1 cellular context compared by ENCODE assay signal in the genomic region with DNA sequence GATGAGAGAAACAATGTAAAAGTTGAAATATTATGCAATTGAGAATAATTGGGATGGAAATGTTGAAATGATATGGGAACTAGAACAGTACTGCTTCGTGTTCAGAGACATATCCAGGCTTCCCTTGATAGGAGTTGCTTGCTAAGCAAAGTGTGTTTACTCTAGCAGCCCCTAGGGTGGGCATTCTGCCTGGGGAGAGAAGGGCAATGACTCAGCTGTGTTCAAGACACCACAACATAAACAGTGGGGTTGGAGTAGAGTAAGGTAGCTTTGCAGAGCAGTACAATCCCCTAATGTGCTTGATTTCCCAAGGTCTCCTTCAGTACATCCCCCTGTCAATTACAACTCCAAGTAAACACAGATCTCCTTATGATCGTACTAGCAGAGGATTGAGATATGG.
TF ChIP-seq lines count a peak whose summit lies in the region.

No MANE protein-coding gene starts in this region.

TF ChIP-seq in GM23338, 12 proteins besides CTCF, POLR2A, EP300 and RAD21 (continued from another document):
- TF ChIP-seq, protein P1, sequence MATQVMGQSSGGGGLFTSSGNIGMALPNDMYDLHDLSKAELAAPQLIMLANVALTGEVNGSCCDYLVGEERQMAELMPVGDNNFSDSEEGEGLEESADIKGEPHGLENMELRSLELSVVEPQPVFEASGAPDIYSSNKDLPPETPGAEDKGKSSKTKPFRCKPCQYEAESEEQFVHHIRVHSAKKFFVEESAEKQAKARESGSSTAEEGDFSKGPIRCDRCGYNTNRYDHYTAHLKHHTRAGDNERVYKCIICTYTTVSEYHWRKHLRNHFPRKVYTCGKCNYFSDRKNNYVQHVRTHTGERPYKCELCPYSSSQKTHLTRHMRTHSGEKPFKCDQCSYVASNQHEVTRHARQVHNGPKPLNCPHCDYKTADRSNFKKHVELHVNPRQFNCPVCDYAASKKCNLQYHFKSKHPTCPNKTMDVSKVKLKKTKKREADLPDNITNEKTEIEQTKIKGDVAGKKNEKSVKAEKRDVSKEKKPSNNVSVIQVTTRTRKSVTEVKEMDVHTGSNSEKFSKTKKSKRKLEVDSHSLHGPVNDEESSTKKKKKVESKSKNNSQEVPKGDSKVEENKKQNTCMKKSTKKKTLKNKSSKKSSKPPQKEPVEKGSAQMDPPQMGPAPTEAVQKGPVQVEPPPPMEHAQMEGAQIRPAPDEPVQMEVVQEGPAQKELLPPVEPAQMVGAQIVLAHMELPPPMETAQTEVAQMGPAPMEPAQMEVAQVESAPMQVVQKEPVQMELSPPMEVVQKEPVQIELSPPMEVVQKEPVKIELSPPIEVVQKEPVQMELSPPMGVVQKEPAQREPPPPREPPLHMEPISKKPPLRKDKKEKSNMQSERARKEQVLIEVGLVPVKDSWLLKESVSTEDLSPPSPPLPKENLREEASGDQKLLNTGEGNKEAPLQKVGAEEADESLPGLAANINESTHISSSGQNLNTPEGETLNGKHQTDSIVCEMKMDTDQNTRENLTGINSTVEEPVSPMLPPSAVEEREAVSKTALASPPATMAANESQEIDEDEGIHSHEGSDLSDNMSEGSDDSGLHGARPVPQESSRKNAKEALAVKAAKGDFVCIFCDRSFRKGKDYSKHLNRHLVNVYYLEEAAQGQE (IDR thresholded peaks at IDR 0.05; ENCODE audit: unreplicated experiment): no peak
- TF ChIP-seq NANOG (IDR thresholded peaks at IDR 0.05; ENCODE audit: borderline replicate concordance): no peak
- TF ChIP-seq POLR2AphosphoS5 (IDR thresholded peaks at IDR 0.05; ENCODE audit: low read depth): no peak
- TF ChIP-seq EZH2phosphoT487 (IDR thresholded peaks at IDR 0.05; ENCODE audit: unreplicated experiment): no peak
- TF ChIP-seq, protein P2, sequence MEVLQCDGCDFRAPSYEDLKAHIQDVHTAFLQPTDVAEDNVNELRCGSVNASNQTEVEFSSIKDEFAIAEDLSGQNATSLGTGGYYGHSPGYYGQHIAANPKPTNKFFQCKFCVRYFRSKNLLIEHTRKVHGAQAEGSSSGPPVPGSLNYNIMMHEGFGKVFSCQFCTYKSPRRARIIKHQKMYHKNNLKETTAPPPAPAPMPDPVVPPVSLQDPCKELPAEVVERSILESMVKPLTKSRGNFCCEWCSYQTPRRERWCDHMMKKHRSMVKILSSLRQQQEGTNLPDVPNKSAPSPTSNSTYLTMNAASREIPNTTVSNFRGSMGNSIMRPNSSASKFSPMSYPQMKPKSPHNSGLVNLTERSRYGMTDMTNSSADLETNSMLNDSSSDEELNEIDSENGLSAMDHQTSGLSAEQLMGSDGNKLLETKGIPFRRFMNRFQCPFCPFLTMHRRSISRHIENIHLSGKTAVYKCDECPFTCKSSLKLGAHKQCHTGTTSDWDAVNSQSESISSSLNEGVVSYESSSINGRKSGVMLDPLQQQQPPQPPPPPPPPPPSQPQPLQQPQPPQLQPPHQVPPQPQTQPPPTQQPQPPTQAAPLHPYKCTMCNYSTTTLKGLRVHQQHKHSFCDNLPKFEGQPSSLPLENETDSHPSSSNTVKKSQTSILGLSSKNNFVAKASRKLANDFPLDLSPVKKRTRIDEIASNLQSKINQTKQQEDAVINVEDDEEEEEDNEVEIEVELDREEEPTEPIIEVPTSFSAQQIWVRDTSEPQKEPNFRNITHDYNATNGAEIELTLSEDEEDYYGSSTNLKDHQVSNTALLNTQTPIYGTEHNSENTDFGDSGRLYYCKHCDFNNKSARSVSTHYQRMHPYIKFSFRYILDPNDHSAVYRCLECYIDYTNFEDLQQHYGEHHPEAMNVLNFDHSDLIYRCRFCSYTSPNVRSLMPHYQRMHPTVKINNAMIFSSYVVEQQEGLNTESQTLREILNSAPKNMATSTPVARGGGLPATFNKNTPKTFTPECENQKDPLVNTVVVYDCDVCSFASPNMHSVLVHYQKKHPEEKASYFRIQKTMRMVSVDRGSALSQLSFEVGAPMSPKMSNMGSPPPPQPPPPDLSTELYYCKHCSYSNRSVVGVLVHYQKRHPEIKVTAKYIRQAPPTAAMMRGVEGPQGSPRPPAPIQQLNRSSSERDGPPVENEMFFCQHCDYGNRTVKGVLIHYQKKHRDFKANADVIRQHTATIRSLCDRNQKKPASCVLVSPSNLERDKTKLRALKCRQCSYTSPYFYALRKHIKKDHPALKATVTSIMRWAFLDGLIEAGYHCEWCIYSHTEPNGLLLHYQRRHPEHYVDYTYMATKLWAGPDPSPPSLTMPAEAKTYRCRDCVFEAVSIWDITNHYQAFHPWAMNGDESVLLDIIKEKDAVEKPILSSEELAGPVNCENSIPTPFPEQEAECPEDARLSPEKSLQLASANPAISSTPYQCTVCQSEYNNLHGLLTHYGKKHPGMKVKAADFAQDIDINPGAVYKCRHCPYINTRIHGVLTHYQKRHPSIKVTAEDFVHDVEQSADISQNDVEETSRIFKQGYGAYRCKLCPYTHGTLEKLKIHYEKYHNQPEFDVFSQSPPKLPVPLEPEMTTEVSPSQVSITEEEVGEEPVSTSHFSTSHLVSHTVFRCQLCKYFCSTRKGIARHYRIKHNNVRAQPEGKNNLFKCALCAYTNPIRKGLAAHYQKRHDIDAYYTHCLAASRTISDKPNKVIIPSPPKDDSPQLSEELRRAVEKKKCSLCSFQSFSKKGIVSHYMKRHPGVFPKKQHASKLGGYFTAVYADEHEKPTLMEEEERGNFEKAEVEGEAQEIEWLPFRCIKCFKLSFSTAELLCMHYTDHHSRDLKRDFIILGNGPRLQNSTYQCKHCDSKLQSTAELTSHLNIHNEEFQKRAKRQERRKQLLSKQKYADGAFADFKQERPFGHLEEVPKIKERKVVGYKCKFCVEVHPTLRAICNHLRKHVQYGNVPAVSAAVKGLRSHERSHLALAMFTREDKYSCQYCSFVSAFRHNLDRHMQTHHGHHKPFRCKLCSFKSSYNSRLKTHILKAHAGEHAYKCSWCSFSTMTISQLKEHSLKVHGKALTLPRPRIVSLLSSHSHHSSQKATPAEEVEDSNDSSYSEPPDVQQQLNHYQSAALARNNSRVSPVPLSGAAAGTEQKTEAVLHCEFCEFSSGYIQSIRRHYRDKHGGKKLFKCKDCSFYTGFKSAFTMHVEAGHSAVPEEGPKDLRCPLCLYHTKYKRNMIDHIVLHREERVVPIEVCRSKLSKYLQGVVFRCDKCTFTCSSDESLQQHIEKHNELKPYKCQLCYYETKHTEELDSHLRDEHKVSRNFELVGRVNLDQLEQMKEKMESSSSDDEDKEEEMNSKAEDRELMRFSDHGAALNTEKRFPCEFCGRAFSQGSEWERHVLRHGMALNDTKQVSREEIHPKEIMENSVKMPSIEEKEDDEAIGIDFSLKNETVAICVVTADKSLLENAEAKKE (CRISPR knock-in tag; IDR thresholded peaks at IDR 0.05): no peak
- TF ChIP-seq, protein P3, sequence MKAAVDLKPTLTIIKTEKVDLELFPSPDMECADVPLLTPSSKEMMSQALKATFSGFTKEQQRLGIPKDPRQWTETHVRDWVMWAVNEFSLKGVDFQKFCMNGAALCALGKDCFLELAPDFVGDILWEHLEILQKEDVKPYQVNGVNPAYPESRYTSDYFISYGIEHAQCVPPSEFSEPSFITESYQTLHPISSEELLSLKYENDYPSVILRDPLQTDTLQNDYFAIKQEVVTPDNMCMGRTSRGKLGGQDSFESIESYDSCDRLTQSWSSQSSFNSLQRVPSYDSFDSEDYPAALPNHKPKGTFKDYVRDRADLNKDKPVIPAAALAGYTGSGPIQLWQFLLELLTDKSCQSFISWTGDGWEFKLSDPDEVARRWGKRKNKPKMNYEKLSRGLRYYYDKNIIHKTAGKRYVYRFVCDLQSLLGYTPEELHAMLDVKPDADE (IDR thresholded peaks at IDR 0.05): no peak
- no peak for TF ChIP-seq CREB1 (CRISPR knock-in tag; IDR thresholded peaks at IDR 0.05; ENCODE audit: low read depth)
- TF ChIP-seq ZNF114 (CRISPR knock-in tag; IDR thresholded peaks at IDR 0.05): no peak
- no peak for TF ChIP-seq EZH2 (IDR thresholded peaks at IDR 0.05; ENCODE audit: low read depth, unreplicated experiment)
- TF ChIP-seq ZNF331 (CRISPR knock-in tag; IDR thresholded peaks at IDR 0.05; ENCODE audit: low read depth): no peak
- TF ChIP-seq STAT1 (IDR thresholded peaks at IDR 0.05; ENCODE audit: unreplicated experiment): no peak
